ENCODE assay signal across 20 cellular contexts in genomic region chr12:17278946-17279345, GRCh38.
DNase-seq lines count a peak whose midpoint lies in the region; ATAC-seq, FAIRE-seq and TF ChIP-seq lines count a peak whose summit lies in the region.
"Had no signal": no experiment of that assay in that cellular context is flagged by ENCODE, and none has a peak within 500 bp of the region (broad histone marks: within the 10 kb centered on the region; RNA-seq: fewer than 3 reads in every experiment).

No MANE protein-coding gene starts in this region.

- H3K27ac Mint-ChIP-seq in osteocyte (ENCODE audit: unreplicated experiment) = no peak overlapping the region
- H3K27ac Mint-ChIP-seq: activated naive CD8-positive, alpha-beta T cell treated with anti-CD3 and anti-CD28 coated beads, Interleukin-2, amount 50 U/mL, for 24 hours; T-helper 17 cell had no signal

- peak; percentile 6 for TF ChIP-seq CTCF in osteocyte (IDR thresholded peaks at IDR 0.05)

- H4K20me1 ChIP-seq in Karpas-422 (ENCODE audit: insufficient read depth, low read depth, low read length) = no peaks in the 10 kb centered on the region

- DNase-seq in DMS53 (lab: John Stamatoyannopoulos, UW) = peak; percentile 61
- no peak for DNase-seq in DMS53 treated with DMSO at 0.1 percent for 48 hours (lab: John Stamatoyannopoulos, UW; ENCODE audit: unreplicated experiment)
- DNase-seq in Karpas-422 = peak; percentile 42
- DNase-seq in SK-MEL-5 (ENCODE audit: low read depth, low spot score) = peak; percentile 17
- DNase-seq in osteocyte (ENCODE audit: extremely low spot score, unreplicated experiment) = no peak
- no peak for DNase-seq in SKM-1 treated with dmso at 0.1 percent for 144 hours (lab: John Stamatoyannopoulos, UW; ENCODE audit: unreplicated experiment)
- DNase-seq in small intestine = no peak
- DNase-seq: 8988T; activated CD4-positive, alpha-beta T cell treated with anti-CD3 and anti-CD28 coated beads for 48 hours; activated naive CD8-positive, alpha-beta T cell treated with anti-CD3 and anti-CD28 coated beads, Interleukin-2, amount 50 U/mL, for 24 hours; activated T-cell treated with anti-CD3 and anti-CD28 coated beads, Interleukin-2, amount 50 U/mL, for 4 hours; HCEC 1CT; heart left ventricle; kidney glomerular epithelial cell; NCI-H2081 treated with DMSO at 0.1 percent for 48 hours; retina; stimulated activated CD4-positive, alpha-beta T cell treated with anti-CD3 and anti-CD28 coated beads, Interleukin-2, amount 100 ng/mL, for 48 hours; T-helper 17 cell had no signal

- H3K79me2 ChIP-seq in Karpas-422 (ENCODE audit: low read length) = no peaks in the 10 kb centered on the region

- no peaks in the 10 kb centered on the region for H3K36me3 Mint-ChIP-seq in osteocyte (ENCODE audit: unreplicated experiment)

- H3K4me3 ChIP-seq in Karpas-422 (ENCODE audit: low read length) (no peak overlapping the region), small intestine (ENCODE audit: low read depth in 1 of 2, low read length in 2 of 2) (no peak overlapping the region)
- H3K4me3 ChIP-seq: heart left ventricle had no signal

- H3K4me3 Mint-ChIP-seq in osteocyte (ENCODE audit: unreplicated experiment) = no peak overlapping the region
- H3K4me3 Mint-ChIP-seq: activated naive CD8-positive, alpha-beta T cell treated with anti-CD3 and anti-CD28 coated beads, Interleukin-2, amount 50 U/mL, for 24 hours; activated T-cell treated with anti-CD3 and anti-CD28 coated beads, Interleukin-2, amount 50 U/mL, for 4 hours; T-helper 17 cell had no signal

- H3K27ac ChIP-seq in Karpas-422 (ENCODE audit: low read length) (no peak overlapping the region), small intestine (ENCODE audit: low read depth in 1 of 2, low read length in 1 of 2) (no peak overlapping the region)
- H3K27ac ChIP-seq: heart left ventricle, HL-60 had no signal

- peaks cover 19% of the 10 kb centered on the region for H3K9me3 Mint-ChIP-seq in osteocyte (ENCODE audit: unreplicated experiment)

- H3K9me3 ChIP-seq in Karpas-422 (ENCODE audit: low read length) (peaks cover 23% of the 10 kb centered on the region), small intestine (ENCODE audit: control insufficient read depth, low read depth) (no peaks in the 10 kb centered on the region)

- no peak overlapping the region for H2AFZ ChIP-seq in Karpas-422 (ENCODE audit: low read length)

- H3K9me2 ChIP-seq in Karpas-422 (replicated peaks; ENCODE audit: insufficient read depth, low read length) = no peaks in the 10 kb centered on the region

- no peak for FAIRE-seq in small intestine (lab: Jason Lieb, UNC)

- H3K9ac ChIP-seq in Karpas-422 (ENCODE audit: low read length) = no peak overlapping the region

- in situ Hi-C loops in SK-MEL-5 (cut with HindIII; ENCODE audit: low pct_unique_long_range_greater_than_20kb, low sequenced_read_pairs) = no loop called here

- H3K4me1 ChIP-seq in Karpas-422 (ENCODE audit: low read length) = no peaks in the 10 kb centered on the region
- H3K4me1 ChIP-seq in small intestine (ENCODE audit: control insufficient read depth in 2 of 2, insufficient read depth in 1 of 2, low read depth in 1 of 2, low read length in 1 of 2) = no peaks in the 10 kb centered on the region
- H3K4me1 ChIP-seq: heart left ventricle had no signal

- H3K27me3 ChIP-seq in Karpas-422 (ENCODE audit: low read length) (no peaks in the 10 kb centered on the region), small intestine (ENCODE audit: control insufficient read depth in 2 of 2, insufficient read depth in 2 of 2, low read length in 2 of 2) (no peaks in the 10 kb centered on the region)
- H3K27me3 ChIP-seq: heart left ventricle had no signal

- ATAC-seq in HG03045 (IDR thresholded peaks at IDR 0.05; ENCODE audit: unreplicated experiment) = no peak
- ATAC-seq: activated naive CD8-positive, alpha-beta T cell treated with anti-CD3 and anti-CD28 coated beads, Interleukin-2, amount 50 U/mL, for 24 hours; activated T-cell treated with anti-CD3 and anti-CD28 coated beads, Interleukin-2, amount 50 U/mL, for 4 hours; heart left ventricle; T-helper 17 cell had no signal

- H3K4me1 Mint-ChIP-seq in osteocyte (ENCODE audit: unreplicated experiment) = no peaks in the 10 kb centered on the region
- H3K4me1 Mint-ChIP-seq: activated naive CD8-positive, alpha-beta T cell treated with anti-CD3 and anti-CD28 coated beads, Interleukin-2, amount 50 U/mL, for 24 hours; T-helper 17 cell had no signal

- H3K4me2 ChIP-seq in Karpas-422 (ENCODE audit: low read depth, low read length, poor library complexity, severe bottlenecking) = no peak overlapping the region

- H3K36me3 ChIP-seq in Karpas-422 (ENCODE audit: insufficient read depth, low read length) (no peaks in the 10 kb centered on the region), small intestine (ENCODE audit: control insufficient read depth in 2 of 2, insufficient read depth in 2 of 2, low read length in 2 of 2) (no peaks in the 10 kb centered on the region)
- H3K36me3 ChIP-seq: heart left ventricle had no signal

- H3K27me3 Mint-ChIP-seq in osteocyte (ENCODE audit: unreplicated experiment) = no peaks in the 10 kb centered on the region
- H3K27me3 Mint-ChIP-seq: activated naive CD8-positive, alpha-beta T cell treated with anti-CD3 and anti-CD28 coated beads, Interleukin-2, amount 50 U/mL, for 24 hours; T-helper 17 cell had no signal

Comparison
In these comparisons a context has a peak if more than half of its experiments do, and no peak if none do; other contexts are left out.
1. DNase-seq: peak in DMS53 (single experiment), Karpas-422 (single experiment) and SK-MEL-5 (single experiment); none in DMS53 treated with DMSO at 0.1 percent for 48 hours (single experiment), osteocyte (single experiment), SKM-1 treated with dmso at 0.1 percent for 144 hours (single experiment) and small intestine (single experiment).